1 cellular context compared by ENCODE assay signal in the genomic region with DNA sequence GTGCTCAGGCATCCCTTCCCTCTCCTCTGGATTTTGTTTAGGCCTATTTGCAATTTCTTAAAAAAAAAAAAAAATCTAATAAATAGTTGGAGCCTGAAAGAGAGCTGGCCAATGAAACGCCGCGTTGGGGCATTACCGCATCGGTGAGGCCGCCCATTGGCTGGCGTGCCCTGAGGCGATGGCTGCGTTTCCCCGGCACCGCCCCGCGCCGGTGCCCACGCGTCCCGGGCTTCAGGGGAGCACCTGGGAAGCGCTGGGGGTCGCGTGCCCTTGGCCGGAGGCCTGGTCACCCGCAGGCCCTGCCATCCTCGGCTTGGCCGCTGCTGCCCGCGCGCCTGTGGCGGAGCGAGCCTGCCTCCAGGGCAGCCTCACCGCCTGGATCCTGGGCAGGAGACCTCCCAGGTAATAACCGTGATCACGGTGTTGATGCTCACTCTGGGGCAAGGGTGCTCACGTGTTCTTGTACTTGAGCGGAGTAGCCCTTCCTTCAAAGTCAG.
TF ChIP-seq lines count a peak whose summit lies in the region.

No MANE protein-coding gene starts in this region.

TF ChIP-seq in HepG2, 621 proteins besides CTCF, POLR2A, EP300 and RAD21 (continued from another document):
- TF ChIP-seq, protein P1, sequence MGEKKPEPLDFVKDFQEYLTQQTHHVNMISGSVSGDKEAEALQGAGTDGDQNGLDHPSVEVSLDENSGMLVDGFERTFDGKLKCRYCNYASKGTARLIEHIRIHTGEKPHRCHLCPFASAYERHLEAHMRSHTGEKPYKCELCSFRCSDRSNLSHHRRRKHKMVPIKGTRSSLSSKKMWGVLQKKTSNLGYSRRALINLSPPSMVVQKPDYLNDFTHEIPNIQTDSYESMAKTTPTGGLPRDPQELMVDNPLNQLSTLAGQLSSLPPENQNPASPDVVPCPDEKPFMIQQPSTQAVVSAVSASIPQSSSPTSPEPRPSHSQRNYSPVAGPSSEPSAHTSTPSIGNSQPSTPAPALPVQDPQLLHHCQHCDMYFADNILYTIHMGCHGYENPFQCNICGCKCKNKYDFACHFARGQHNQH (CRISPR knock-in tag; IDR thresholded peaks at IDR 0.05) = no peak
- TF ChIP-seq GFI1 (CRISPR knock-in tag; IDR thresholded peaks at IDR 0.05; ENCODE audit: borderline replicate concordance) = no peak
- TF ChIP-seq ZNF878 (CRISPR knock-in tag; IDR thresholded peaks at IDR 0.05) = no peak
- no peak for TF ChIP-seq RARG (CRISPR knock-in tag; IDR thresholded peaks at IDR 0.05; ENCODE audit: low read depth)
- TF ChIP-seq KAT7 (CRISPR knock-in tag; IDR thresholded peaks at IDR 0.05; ENCODE audit: borderline replicate concordance) = no peak
- TF ChIP-seq ATF7-NPFF (CRISPR knock-in tag; IDR thresholded peaks at IDR 0.05; ENCODE audit: low read depth) = no peak
- TF ChIP-seq, protein P2, sequence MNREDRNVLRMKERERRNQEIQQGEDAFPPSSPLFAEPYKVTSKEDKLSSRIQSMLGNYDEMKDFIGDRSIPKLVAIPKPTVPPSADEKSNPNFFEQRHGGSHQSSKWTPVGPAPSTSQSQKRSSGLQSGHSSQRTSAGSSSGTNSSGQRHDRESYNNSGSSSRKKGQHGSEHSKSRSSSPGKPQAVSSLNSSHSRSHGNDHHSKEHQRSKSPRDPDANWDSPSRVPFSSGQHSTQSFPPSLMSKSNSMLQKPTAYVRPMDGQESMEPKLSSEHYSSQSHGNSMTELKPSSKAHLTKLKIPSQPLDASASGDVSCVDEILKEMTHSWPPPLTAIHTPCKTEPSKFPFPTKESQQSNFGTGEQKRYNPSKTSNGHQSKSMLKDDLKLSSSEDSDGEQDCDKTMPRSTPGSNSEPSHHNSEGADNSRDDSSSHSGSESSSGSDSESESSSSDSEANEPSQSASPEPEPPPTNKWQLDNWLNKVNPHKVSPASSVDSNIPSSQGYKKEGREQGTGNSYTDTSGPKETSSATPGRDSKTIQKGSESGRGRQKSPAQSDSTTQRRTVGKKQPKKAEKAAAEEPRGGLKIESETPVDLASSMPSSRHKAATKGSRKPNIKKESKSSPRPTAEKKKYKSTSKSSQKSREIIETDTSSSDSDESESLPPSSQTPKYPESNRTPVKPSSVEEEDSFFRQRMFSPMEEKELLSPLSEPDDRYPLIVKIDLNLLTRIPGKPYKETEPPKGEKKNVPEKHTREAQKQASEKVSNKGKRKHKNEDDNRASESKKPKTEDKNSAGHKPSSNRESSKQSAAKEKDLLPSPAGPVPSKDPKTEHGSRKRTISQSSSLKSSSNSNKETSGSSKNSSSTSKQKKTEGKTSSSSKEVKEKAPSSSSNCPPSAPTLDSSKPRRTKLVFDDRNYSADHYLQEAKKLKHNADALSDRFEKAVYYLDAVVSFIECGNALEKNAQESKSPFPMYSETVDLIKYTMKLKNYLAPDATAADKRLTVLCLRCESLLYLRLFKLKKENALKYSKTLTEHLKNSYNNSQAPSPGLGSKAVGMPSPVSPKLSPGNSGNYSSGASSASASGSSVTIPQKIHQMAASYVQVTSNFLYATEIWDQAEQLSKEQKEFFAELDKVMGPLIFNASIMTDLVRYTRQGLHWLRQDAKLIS (CRISPR knock-in tag; IDR thresholded peaks at IDR 0.05) = no peak
